37 cellular contexts compared by ENCODE assay signal in genomic region chrX:98231003-98231402, GRCh38.
"Had no signal": no experiment of that assay in that cellular context is flagged by ENCODE, and none has a peak within 500 bp of the region (broad histone marks: within the 10 kb centered on the region; RNA-seq: fewer than 3 reads in every experiment).

No MANE protein-coding gene starts in this region.

- H3K9me3 ChIP-seq: adrenal gland, body of pancreas, breast epithelium had no signal

- H3K27me3 Mint-ChIP-seq: activated B cell treated with CpG ODN at 0.5 μM for 24 hours; activated CD4-positive, alpha-beta memory T cell treated with anti-CD3 and anti-CD28 coated beads for 36 hours; activated CD4-positive, alpha-beta T cell treated with anti-CD3 and anti-CD28 coated beads, Interleukin-2, amount 10 ng/mL, durations not matched to agents 24 days and 14 days; activated CD8-positive, alpha-beta T cell treated with anti-CD3 and anti-CD28 coated beads for 36 hours; activated naive CD8-positive, alpha-beta T cell treated with anti-CD3 and anti-CD28 coated beads for 36 hours; activated T-helper 17 cell treated with anti-CD3 and anti-CD28 coated beads, Interleukin-2, amount 50 U/mL, for 72 hours; central memory CD8-positive, alpha-beta T cell had no signal

- H3K4me1 ChIP-seq: adrenal gland, body of pancreas, breast epithelium had no signal

- H3K36me3 ChIP-seq: adrenal gland, brain microvascular endothelial cell, breast epithelium, cardiac muscle cell had no signal

- H3K27ac ChIP-seq: adrenal gland, body of pancreas, brain microvascular endothelial cell, breast epithelium, cardiac muscle cell, VCaP had no signal

- FAIRE-seq: TTC549 had no signal

- H3K4me3 ChIP-seq: adrenal gland, body of pancreas, breast epithelium, cardiac muscle cell had no signal

- H3K9me3 Mint-ChIP-seq: activated B cell treated with CpG ODN at 0.5 μM for 24 hours; activated CD4-positive, alpha-beta memory T cell treated with anti-CD3 and anti-CD28 coated beads for 36 hours; activated CD4-positive, alpha-beta T cell treated with anti-CD3 and anti-CD28 coated beads, Interleukin-2, amount 10 ng/mL, durations not matched to agents 24 days and 14 days; activated CD8-positive, alpha-beta T cell treated with anti-CD3 and anti-CD28 coated beads for 36 hours; activated naive CD4-positive, alpha-beta T cell treated with anti-CD3 and anti-CD28 coated beads for 36 hours; activated naive CD8-positive, alpha-beta T cell treated with anti-CD3 and anti-CD28 coated beads for 36 hours; activated T-helper 1 cell treated with anti-CD3 and anti-CD28 coated beads, Interleukin-12 subunit alpha, Interleukin-12 subunit beta, Interleukin-2, Interleukin-4 antibody, amounts not matched to agents 30 ng/mL and 10 ng/mL and 1 ng/mL, durations not matched to agents 14 hours and 24 hours and 36 hours; T-helper 2 cell treated with Interferon-gamma antibody and Interleukin-4, amounts not matched to agents 5 μg/mL and 100 μg/mL, for 36 hours had no signal

- DNase-seq: activated B cell treated with CpG ODN at 0.5 μM for 24 hours; activated CD4-positive, alpha-beta memory T cell treated with anti-CD3 and anti-CD28 coated beads for 36 hours; activated CD4-positive, alpha-beta T cell treated with anti-CD3 and anti-CD28 coated beads for 4 hours; activated CD4-positive, alpha-beta T cell treated with anti-CD3 and anti-CD28 coated beads, Interleukin-2, amount 10 ng/mL, durations not matched to agents 24 days and 14 days; activated CD4-positive, alpha-beta T cell treated with anti-CD3 and anti-CD28 coated beads, Interleukin-2, amount 50 U/mL, for 1 hour; activated CD4-positive, alpha-beta T cell treated with anti-CD3 and anti-CD28 coated beads, Interleukin-2, amount 50 U/mL, for 4 hours; activated CD4-positive, CD25-positive, alpha-beta regulatory T cell treated with anti-CD3 and anti-CD28 coated beads, Interleukin-2, amount 50 U/mL, for 72 hours; activated CD8-positive, alpha-beta memory T cell treated with anti-CD3 and anti-CD28 coated beads, Interleukin-2, amount 50 U/mL, for 4 hours; activated CD8-positive, alpha-beta T cell treated with anti-CD3 and anti-CD28 coated beads for 36 hours; activated effector memory CD4-positive, alpha-beta T cell treated with anti-CD3 and anti-CD28 coated beads, Interleukin-2, amount 50 U/mL, for 16 hours; activated gamma-delta T cell treated with Interleukin-2 at 50 U/mL for 16 hours; activated naive CD4-positive, alpha-beta T cell; activated naive CD4-positive, alpha-beta T cell treated with anti-CD3 and anti-CD28 coated beads for 36 hours; activated naive CD4-positive, alpha-beta T cell treated with anti-CD3 and anti-CD28 coated beads, Interleukin-2, amount 50 U/mL, for 16 hours; activated naive CD8-positive, alpha-beta T cell treated with anti-CD3 and anti-CD28 coated beads for 36 hours; activated T-cell treated with anti-CD3 and anti-CD28 coated beads for 4 hours; activated T-cell treated with anti-CD3 and anti-CD28 coated beads, Interleukin-2, amount 50 U/mL, for 1 hour; activated T-cell treated with anti-CD3 and anti-CD28 coated beads, Interleukin-2, amount 50 U/mL, for 4 hours; activated T-cell treated with anti-CD3 and anti-CD28 coated beads, Interleukin-2, amount 50 U/mL, for 72 hours; adrenal gland; amniotic stem cell; aorta; body of pancreas; brain microvascular endothelial cell; caudate nucleus; T-cell; T-helper 2 cell; T-helper 9 cell had no signal

- H3K4me3 Mint-ChIP-seq: activated B cell treated with CpG ODN at 0.5 μM for 24 hours; activated CD4-positive, alpha-beta memory T cell treated with anti-CD3 and anti-CD28 coated beads for 36 hours; activated CD4-positive, alpha-beta T cell treated with anti-CD3 and anti-CD28 coated beads, Interleukin-2, amount 10 ng/mL, durations not matched to agents 24 days and 14 days; activated CD8-positive, alpha-beta T cell treated with anti-CD3 and anti-CD28 coated beads for 36 hours; activated naive CD4-positive, alpha-beta T cell treated with anti-CD3 and anti-CD28 coated beads for 36 hours; activated naive CD8-positive, alpha-beta T cell treated with anti-CD3 and anti-CD28 coated beads for 36 hours; activated T-cell treated with anti-CD3 and anti-CD28 coated beads, Interleukin-2, amount 50 U/mL, for 4 hours; activated T-cell treated with anti-CD3 and anti-CD28 coated beads, Interleukin-2, amount 50 U/mL, for 72 hours; activated T-helper 1 cell treated with anti-CD3 and anti-CD28 coated beads, Interleukin-12 subunit alpha, Interleukin-12 subunit beta, Interleukin-2, Interleukin-4 antibody, amounts not matched to agents 30 ng/mL and 10 ng/mL and 1 ng/mL, durations not matched to agents 14 hours and 24 hours and 36 hours; activated T-helper 17 cell treated with anti-CD3 and anti-CD28 coated beads, Interleukin-2, amount 50 U/mL, for 72 hours; central memory CD8-positive, alpha-beta T cell; T-cell; T-helper 2 cell treated with Interferon-gamma antibody and Interleukin-4, amounts not matched to agents 5 μg/mL and 100 μg/mL, for 36 hours had no signal

- H3K27me3 ChIP-seq: adrenal gland, body of pancreas, brain microvascular endothelial cell, cardiac muscle cell had no signal

- ATAC-seq: activated CD8-positive, alpha-beta T cell treated with anti-CD3 and anti-CD28 coated beads for 36 hours; activated naive CD4-positive, alpha-beta T cell treated with anti-CD3 and anti-CD28 coated beads, Interleukin-2, amount 50 U/mL, for 72 hours; activated T-cell treated with anti-CD3 and anti-CD28 coated beads, Interleukin-2, amount 50 U/mL, for 4 hours; activated T-cell treated with anti-CD3 and anti-CD28 coated beads, Interleukin-2, amount 50 U/mL, for 72 hours; activated T-helper 17 cell treated with anti-CD3 and anti-CD28 coated beads, Interleukin-2, amount 50 U/mL, for 72 hours; body of pancreas; T-cell had no signal

- H3K4me1 Mint-ChIP-seq: activated B cell treated with CpG ODN at 0.5 μM for 24 hours; activated CD4-positive, alpha-beta T cell treated with anti-CD3 and anti-CD28 coated beads, Interleukin-2, amount 10 ng/mL, durations not matched to agents 24 days and 14 days; activated naive CD8-positive, alpha-beta T cell treated with anti-CD3 and anti-CD28 coated beads for 36 hours; activated T-helper 17 cell treated with anti-CD3 and anti-CD28 coated beads, Interleukin-2, amount 50 U/mL, for 72 hours; central memory CD8-positive, alpha-beta T cell; T-cell had no signal

- H3K36me3 Mint-ChIP-seq: activated CD4-positive, alpha-beta memory T cell treated with anti-CD3 and anti-CD28 coated beads for 36 hours; activated naive CD4-positive, alpha-beta T cell treated with anti-CD3 and anti-CD28 coated beads, Interleukin-2, amount 50 U/mL, for 72 hours; activated naive CD8-positive, alpha-beta T cell treated with anti-CD3 and anti-CD28 coated beads for 36 hours; T-cell had no signal

- H3K27ac Mint-ChIP-seq: activated B cell treated with CpG ODN at 0.5 μM for 24 hours; activated CD4-positive, alpha-beta memory T cell treated with anti-CD3 and anti-CD28 coated beads for 36 hours; activated CD4-positive, alpha-beta T cell treated with anti-CD3 and anti-CD28 coated beads, Interleukin-2, amount 10 ng/mL, durations not matched to agents 24 days and 14 days; activated CD8-positive, alpha-beta T cell treated with anti-CD3 and anti-CD28 coated beads for 36 hours; activated naive CD4-positive, alpha-beta T cell treated with anti-CD3 and anti-CD28 coated beads for 36 hours; activated naive CD4-positive, alpha-beta T cell treated with anti-CD3 and anti-CD28 coated beads, Interleukin-2, amount 50 U/mL, for 72 hours; activated naive CD8-positive, alpha-beta T cell treated with anti-CD3 and anti-CD28 coated beads for 36 hours; activated T-cell treated with anti-CD3 and anti-CD28 coated beads, Interleukin-2, amount 50 U/mL, for 72 hours; activated T-helper 1 cell treated with anti-CD3 and anti-CD28 coated beads, Interleukin-12 subunit alpha, Interleukin-12 subunit beta, Interleukin-2, Interleukin-4 antibody, amounts not matched to agents 30 ng/mL and 10 ng/mL and 1 ng/mL, durations not matched to agents 14 hours and 24 hours and 36 hours; activated T-helper 17 cell treated with anti-CD3 and anti-CD28 coated beads, Interleukin-2, amount 50 U/mL, for 72 hours; T-cell; T-helper 2 cell treated with Interferon-gamma antibody and Interleukin-4, amounts not matched to agents 5 μg/mL and 100 μg/mL, for 36 hours had no signal
